16 cellular contexts compared by ENCODE assay signal in the genomic region with DNA sequence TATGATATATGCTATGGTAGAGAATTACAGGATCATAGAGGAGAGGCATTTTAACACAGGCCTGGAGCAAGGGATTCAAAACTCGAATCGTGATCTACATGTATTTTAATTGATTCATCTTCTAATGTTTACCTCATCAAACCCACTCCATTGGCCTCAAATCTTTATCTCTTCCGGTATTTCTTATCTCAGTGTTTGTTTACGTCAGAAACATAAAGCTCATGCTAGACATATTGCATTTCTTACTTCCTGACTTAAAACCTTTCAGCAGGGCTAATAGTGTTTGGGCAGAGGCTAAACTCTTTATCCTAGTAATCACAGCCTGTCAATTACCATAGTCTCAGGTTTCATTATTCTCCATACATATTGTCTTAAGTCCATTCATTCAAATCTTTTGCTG.
DNase-seq lines count a peak whose midpoint lies in the region; ATAC-seq and TF ChIP-seq lines count a peak whose summit lies in the region.
"Had no signal": no experiment of that assay in that cellular context is flagged by ENCODE, and none has a peak within 500 bp of the region (broad histone marks: within the 10 kb centered on the region; RNA-seq: fewer than 3 reads in every experiment).

No MANE protein-coding gene starts in this region.

- no peak overlapping the region for H3K4me3 Mint-ChIP-seq in endodermal cell
- no peak overlapping the region for H3K4me3 Mint-ChIP-seq in activated naive CD4-positive, alpha-beta T cell treated with anti-CD3 and anti-CD28 coated beads, Interleukin-2, amount 10 ng/mL, durations not matched to agents 7 days and 5 days
- H3K4me3 Mint-ChIP-seq: CD8-positive, alpha-beta T cell; T-helper 1 cell treated with Interleukin-12 subunit alpha and Interleukin-12 subunit beta and Interleukin-4 antibody, amounts not matched to agents 30 μg/mL and 1 μg/mL, for 36 hours had no signal

- H3K27ac ChIP-seq in endodermal cell (ENCODE audit: low read depth, low read length) (no peak overlapping the region), thoracic aorta (peak overlapping the region; percentile 46 to 70), breast epithelium (no peak overlapping the region)

- H3K36me3 Mint-ChIP-seq in endodermal cell (ENCODE audit: low read depth), result no peaks in the 10 kb centered on the region
- H3K36me3 Mint-ChIP-seq in activated naive CD4-positive, alpha-beta T cell treated with anti-CD3 and anti-CD28 coated beads, Interleukin-2, amount 10 ng/mL, durations not matched to agents 7 days and 5 days, result no peaks in the 10 kb centered on the region
- H3K36me3 Mint-ChIP-seq: CD8-positive, alpha-beta T cell had no signal

- no peak overlapping the region for H3K27ac Mint-ChIP-seq in endodermal cell
- H3K27ac Mint-ChIP-seq in activated naive CD4-positive, alpha-beta T cell treated with anti-CD3 and anti-CD28 coated beads, Interleukin-2, amount 10 ng/mL, durations not matched to agents 7 days and 5 days, result no peak overlapping the region
- H3K27ac Mint-ChIP-seq: CD8-positive, alpha-beta T cell; T-helper 1 cell treated with Interleukin-12 subunit alpha and Interleukin-12 subunit beta and Interleukin-4 antibody, amounts not matched to agents 30 μg/mL and 1 μg/mL, for 36 hours had no signal

- H3K27me3 ChIP-seq in endodermal cell (ENCODE audit: control insufficient read depth, insufficient read depth, low read length, poor library complexity, severe bottlenecking), result no peaks in the 10 kb centered on the region
- no peaks in the 10 kb centered on the region for H3K27me3 ChIP-seq in thoracic aorta (replicated peaks; ENCODE audit: insufficient read depth)
- no peaks in the 10 kb centered on the region for H3K27me3 ChIP-seq in breast epithelium

- TF ChIP-seq POLR2A in breast epithelium (IDR thresholded peaks at IDR 0.05), result no peak

- TF ChIP-seq CTCF in endodermal cell (conservative IDR thresholded peaks at IDR 0.05), result no peak
- no peak for TF ChIP-seq CTCF in thoracic aorta (IDR thresholded peaks at IDR 0.05)
- no peak for TF ChIP-seq CTCF in breast epithelium (IDR thresholded peaks at IDR 0.05)

- ATAC-seq in thoracic aorta (ENCODE audit: insufficient number of reproducible peaks, low FRiP score, low read depth) (no peak), left ventricle myocardium superior (no peak)
- ATAC-seq: CD8-positive, alpha-beta T cell had no signal

- H3K27me3 Mint-ChIP-seq in endodermal cell (ENCODE audit: insufficient read depth), result no peaks in the 10 kb centered on the region
- H3K27me3 Mint-ChIP-seq in activated naive CD4-positive, alpha-beta T cell treated with anti-CD3 and anti-CD28 coated beads, Interleukin-2, amount 10 ng/mL, durations not matched to agents 7 days and 5 days, result no peaks in the 10 kb centered on the region

- 83 to 89% methylated on average over 3 to 4 of the region's 4 CpGs for WGBS in endodermal cell (ENCODE audit: insufficient coverage in 1 of 2, insufficient read length in 1 of 2), 2 experiments

- peaks cover 19% of the 10 kb centered on the region for H3K9me3 Mint-ChIP-seq in endodermal cell
- H3K9me3 Mint-ChIP-seq in activated naive CD4-positive, alpha-beta T cell treated with anti-CD3 and anti-CD28 coated beads, Interleukin-2, amount 10 ng/mL, durations not matched to agents 7 days and 5 days, result peaks cover 14% of the 10 kb centered on the region
- H3K9me3 Mint-ChIP-seq: CD8-positive, alpha-beta T cell had no signal

- peaks cover 5% of the 10 kb centered on the region for H3K4me1 ChIP-seq in endodermal cell (ENCODE audit: control insufficient read depth, insufficient read depth, low read length)
- peaks cover 16 to 39% of the 10 kb centered on the region in 2 donors for H3K4me1 ChIP-seq in thoracic aorta (ENCODE audit: control insufficient read depth in 1 of 2, low read depth in 2 of 2)
- no peaks in the 10 kb centered on the region for H3K4me1 ChIP-seq in breast epithelium

- CTCF ChIA-PET in activated naive CD4-positive, alpha-beta T cell treated with anti-CD3 and anti-CD28 coated beads, Interleukin-2, amount 10 ng/mL, durations not matched to agents 7 days and 5 days (lab: Charles Lee), result no interaction called here

- intact Hi-C loops in left ventricle myocardium superior (cut with micrococcal nuclease) (no loop called here), breast epithelium (cut with DNase I; ENCODE audit: low total_unique reads) (no loop called here)

- peak; percentile 23 for DNase-seq in NCI-H1436 treated with DMSO at 0.1 percent for 48 hours (lab: John Stamatoyannopoulos, UW)
- peak; percentile 88 for DNase-seq in NCI-H69 (lab: John Stamatoyannopoulos, UW)
- DNase-seq in endodermal cell, result no peak
- no peak for DNase-seq in thoracic aorta (ENCODE audit: low spot score)
- no peak for DNase-seq in RKO (ENCODE audit: low spot score)
- no peak for DNase-seq in left ventricle myocardium superior
- no peak for DNase-seq in activated naive CD4-positive, alpha-beta T cell treated with anti-CD3 and anti-CD28 coated beads, Interleukin-2, amount 10 ng/mL, durations not matched to agents 7 days and 5 days
- DNase-seq in breast epithelium (ENCODE audit: low spot score in 2 of 2), result no peak
- DNase-seq: CD8-positive, alpha-beta T cell; H7; KBM-7; NCI-H1092; NCI-H187 treated with DMSO at 0.1 percent for 48 hours; NCI-H526 treated with DMSO at 0.1 percent for 48 hours; SHP77 treated with DMSO at 0.1 percent for 48 hours had no signal

- H3K4me3 ChIP-seq in endodermal cell (ENCODE audit: low read length) (peak overlapping the region; percentile 22), thoracic aorta (no peak overlapping the region), breast epithelium (no peak overlapping the region)

- H3K9me3 ChIP-seq in endodermal cell (ENCODE audit: control insufficient read depth, low read length) (peaks cover 12% of the 10 kb centered on the region), thoracic aorta (no peaks in the 10 kb centered on the region), breast epithelium (no peaks in the 10 kb centered on the region)

- peaks cover 9% of the 10 kb centered on the region for H3K4me1 Mint-ChIP-seq in endodermal cell
- H3K4me1 Mint-ChIP-seq in activated naive CD4-positive, alpha-beta T cell treated with anti-CD3 and anti-CD28 coated beads, Interleukin-2, amount 10 ng/mL, durations not matched to agents 7 days and 5 days, result no peaks in the 10 kb centered on the region

- H3K36me3 ChIP-seq in endodermal cell (ENCODE audit: control insufficient read depth, insufficient read depth, low read length) (no peaks in the 10 kb centered on the region), thoracic aorta (no peaks in the 10 kb centered on the region), breast epithelium (no peaks in the 10 kb centered on the region)

- H3K9ac ChIP-seq in endodermal cell (ENCODE audit: extremely low read depth, low read length, poor library complexity, severe bottlenecking), result no peak overlapping the region

Comparison
In these comparisons a context has a peak if more than half of its experiments do, and no peak if none do; other contexts are left out.
1. DNase-seq: peak in NCI-H1436 treated with DMSO at 0.1 percent for 48 hours (single experiment) and NCI-H69 (single experiment); none in endodermal cell (single experiment), thoracic aorta (single experiment), RKO (single experiment), left ventricle myocardium superior (single experiment), activated naive CD4-positive, alpha-beta T cell treated with anti-CD3 and anti-CD28 coated beads, Interleukin-2, amount 10 ng/mL, durations not matched to agents 7 days and 5 days (single experiment) and breast epithelium (0 of 2).
2. H3K27ac ChIP-seq: peak in thoracic aorta (2 of 2); none in endodermal cell (single experiment) and breast epithelium (0 of 2).